In the genomic region with DNA sequence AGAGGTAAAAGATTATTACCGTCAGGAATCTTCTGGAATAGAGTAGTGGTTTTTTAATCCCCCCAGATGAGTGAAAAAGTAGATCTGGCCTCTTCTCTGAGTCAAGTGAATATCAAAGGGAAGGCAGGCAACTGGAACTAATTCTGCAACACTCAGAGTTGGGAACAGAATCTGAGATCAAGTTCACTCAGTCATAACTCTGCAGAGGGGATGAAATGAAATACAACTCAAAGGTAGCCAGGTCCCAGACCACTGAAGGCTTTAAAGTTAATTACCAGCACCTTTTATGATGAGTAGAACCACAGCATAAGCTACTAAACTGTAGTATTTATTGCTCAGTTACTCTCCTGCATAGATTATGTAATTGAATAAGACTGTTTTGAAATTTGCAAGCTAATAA, we compare ENCODE assay signal across 30 cellular contexts.
"Had no signal": no experiment of that assay in that cellular context is flagged by ENCODE, and none has a peak within 500 bp of the region (broad histone marks: within the 10 kb centered on the region; RNA-seq: fewer than 3 reads in every experiment).

No MANE protein-coding gene starts in this region.

- H3K4me2 ChIP-seq: neural progenitor cell, SK-N-SH had no signal

- DNase-seq: activated B cell treated with CpG ODN at 0.5 μM for 24 hours; activated CD4-positive, alpha-beta memory T cell treated with anti-CD3 and anti-CD28 coated beads, Interleukin-2, amount 10 ng/mL, durations not matched to agents 7 days and 5 days; activated CD4-positive, alpha-beta T cell treated with anti-CD3 and anti-CD28 coated beads for 4 hours; activated CD8-positive, alpha-beta memory T cell treated with anti-CD3 and anti-CD28 coated beads, Interleukin-2, amount 10 ng/mL, durations not matched to agents 7 days and 5 days; activated naive CD4-positive, alpha-beta T cell; activated naive CD8-positive, alpha-beta T cell treated with anti-CD3 and anti-CD28 coated beads for 36 hours; amygdala; cerebellar nuclear complex; cortex of kidney; effector CD4-positive, alpha-beta T cell; glutamatergic neuron; hypothalamus; islet precursor cell; left lung; mammary epithelial cell; ovary; psoas muscle; sigmoid colon; SK-N-SH; spleen; stimulated activated CD4-positive, alpha-beta T cell treated with anti-CD3 and anti-CD28 coated beads, Interleukin-4, amount 100 ng/mL, for 4 hours; T-helper 1 cell; T-helper 9 cell; testis; upper lobe of right lung had no signal

- H3K9ac ChIP-seq: neural progenitor cell, SK-N-SH had no signal

- H3K36me3 Mint-ChIP-seq: activated CD8-positive, alpha-beta memory T cell treated with anti-CD3 and anti-CD28 coated beads, Interleukin-2, amount 10 ng/mL, durations not matched to agents 7 days and 5 days; activated naive CD8-positive, alpha-beta T cell treated with anti-CD3 and anti-CD28 coated beads for 36 hours; neural progenitor cell; stimulated activated memory B cell treated with anti-CD40 and anti-IgM and Interleukin-4, amounts not matched to agents 10 μg/mL and 1 μg/mL and 100 μg/mL, for 72 hours had no signal

- H3K9me3 Mint-ChIP-seq: activated B cell treated with CpG ODN at 0.5 μM for 24 hours; activated CD4-positive, alpha-beta memory T cell treated with anti-CD3 and anti-CD28 coated beads, Interleukin-2, amount 10 ng/mL, durations not matched to agents 7 days and 5 days; activated naive CD8-positive, alpha-beta T cell treated with anti-CD3 and anti-CD28 coated beads for 36 hours; activated T-helper 17 cell treated with anti-CD3 and anti-CD28 coated beads, Interleukin-2, amount 50 U/mL, for 72 hours had no signal

- ATAC-seq: activated CD8-positive, alpha-beta memory T cell treated with anti-CD3 and anti-CD28 coated beads, Interleukin-2, amount 10 ng/mL, durations not matched to agents 7 days and 5 days; activated T-helper 17 cell treated with anti-CD3 and anti-CD28 coated beads, Interleukin-2, amount 50 U/mL, for 72 hours; left lung; stimulated activated memory B cell treated with anti-CD40 and anti-IgM and Interleukin-4, amounts not matched to agents 10 μg/mL and 1 μg/mL and 100 μg/mL, for 72 hours; upper lobe of right lung had no signal

- H3K4me1 Mint-ChIP-seq: activated B cell treated with CpG ODN at 0.5 μM for 24 hours; activated CD4-positive, alpha-beta memory T cell treated with anti-CD3 and anti-CD28 coated beads, Interleukin-2, amount 10 ng/mL, durations not matched to agents 7 days and 5 days; activated CD8-positive, alpha-beta memory T cell treated with anti-CD3 and anti-CD28 coated beads, Interleukin-2, amount 10 ng/mL, durations not matched to agents 7 days and 5 days; activated naive CD8-positive, alpha-beta T cell treated with anti-CD3 and anti-CD28 coated beads for 36 hours; activated T-helper 17 cell treated with anti-CD3 and anti-CD28 coated beads, Interleukin-2, amount 50 U/mL, for 72 hours; stimulated activated memory B cell treated with anti-CD40 and anti-IgM and Interleukin-4, amounts not matched to agents 10 μg/mL and 1 μg/mL and 100 μg/mL, for 72 hours had no signal

- H3K36me3 ChIP-seq: breast epithelium, esophagus muscularis mucosa, left lung, neural progenitor cell, ovary, sigmoid colon, spleen, upper lobe of right lung had no signal

- H3K4me1 ChIP-seq: breast epithelium, esophagus muscularis mucosa, left lung, neural progenitor cell, sigmoid colon, spleen, testis, upper lobe of right lung had no signal

- H3K27me3 Mint-ChIP-seq: activated B cell treated with CpG ODN at 0.5 μM for 24 hours; activated T-helper 17 cell treated with anti-CD3 and anti-CD28 coated beads, Interleukin-2, amount 50 U/mL, for 72 hours; stimulated activated memory B cell treated with anti-CD40 and anti-IgM and Interleukin-4, amounts not matched to agents 10 μg/mL and 1 μg/mL and 100 μg/mL, for 72 hours had no signal

- H3K4me3 ChIP-seq: breast epithelium, esophagus muscularis mucosa, left lung, neural progenitor cell, ovary, psoas muscle, sigmoid colon, spleen, testis, upper lobe of right lung had no signal

- H3K27me3 ChIP-seq: breast epithelium, esophagus muscularis mucosa, left lung, neural progenitor cell, ovary, sigmoid colon, spleen, testis, upper lobe of right lung had no signal

- H3K27ac ChIP-seq: breast epithelium, esophagus muscularis mucosa, left lung, neural progenitor cell, ovary, psoas muscle, sigmoid colon, spleen, testis, upper lobe of right lung had no signal

- H3K4me3 Mint-ChIP-seq: activated B cell treated with CpG ODN at 0.5 μM for 24 hours; activated CD4-positive, alpha-beta memory T cell treated with anti-CD3 and anti-CD28 coated beads, Interleukin-2, amount 10 ng/mL, durations not matched to agents 7 days and 5 days; activated CD8-positive, alpha-beta memory T cell treated with anti-CD3 and anti-CD28 coated beads, Interleukin-2, amount 10 ng/mL, durations not matched to agents 7 days and 5 days; activated naive CD8-positive, alpha-beta T cell treated with anti-CD3 and anti-CD28 coated beads for 36 hours; activated T-helper 17 cell treated with anti-CD3 and anti-CD28 coated beads, Interleukin-2, amount 50 U/mL, for 72 hours; neural progenitor cell; stimulated activated memory B cell treated with anti-CD40 and anti-IgM and Interleukin-4, amounts not matched to agents 10 μg/mL and 1 μg/mL and 100 μg/mL, for 72 hours had no signal

- H3K27ac Mint-ChIP-seq: activated B cell treated with CpG ODN at 0.5 μM for 24 hours; activated CD4-positive, alpha-beta memory T cell treated with anti-CD3 and anti-CD28 coated beads, Interleukin-2, amount 10 ng/mL, durations not matched to agents 7 days and 5 days; activated CD8-positive, alpha-beta memory T cell treated with anti-CD3 and anti-CD28 coated beads, Interleukin-2, amount 10 ng/mL, durations not matched to agents 7 days and 5 days; activated naive CD8-positive, alpha-beta T cell treated with anti-CD3 and anti-CD28 coated beads for 36 hours; activated T-helper 17 cell treated with anti-CD3 and anti-CD28 coated beads, Interleukin-2, amount 50 U/mL, for 72 hours; neural progenitor cell; stimulated activated memory B cell treated with anti-CD40 and anti-IgM and Interleukin-4, amounts not matched to agents 10 μg/mL and 1 μg/mL and 100 μg/mL, for 72 hours had no signal

- H3K9me3 ChIP-seq: breast epithelium, esophagus muscularis mucosa, left lung, ovary, psoas muscle, sigmoid colon, spleen, testis, upper lobe of right lung had no signal

- H2AFZ ChIP-seq: neural progenitor cell had no signal
